In genomic region chr4:106422766-106423165, GRCh38 we compare ENCODE assay signal across 17 cellular contexts. TPM values are rescaled to one million over a fixed set of nuclear protein-coding genes. Genes with fewer than 3 reads are reported as not detected.
DNase-seq lines count a peak whose midpoint lies in the region; ATAC-seq and TF ChIP-seq lines count a peak whose summit lies in the region.
"Had no signal": no experiment of that assay in that cellular context is flagged by ENCODE, and none has a peak within 500 bp of the region (broad histone marks: within the 10 kb centered on the region; RNA-seq: fewer than 3 reads in every experiment).

No MANE protein-coding gene starts in this region.

- no peak overlapping the region for H3K4me2 ChIP-seq in smooth muscle cell

- H3K27ac ChIP-seq in smooth muscle cell (ENCODE audit: low read depth) (no peak overlapping the region), aorta (ENCODE audit: low read depth in 1 of 2, low read length in 2 of 2) (no peak overlapping the region)

- H3K79me2 ChIP-seq in smooth muscle cell (ENCODE audit: low read depth), result no peaks in the 10 kb centered on the region

- H3K36me3 Mint-ChIP-seq in mesothelial cell of epicardium, result no peaks in the 10 kb centered on the region
- H3K36me3 Mint-ChIP-seq: CD14-positive monocyte, IgD-negative memory B cell had no signal

- H3K27me3 Mint-ChIP-seq in mesothelial cell of epicardium (ENCODE audit: low read depth), result no peaks in the 10 kb centered on the region
- H3K27me3 Mint-ChIP-seq: CD8-positive, alpha-beta memory T cell; IgD-negative memory B cell had no signal

- H3F3A ChIP-seq in smooth muscle cell (ENCODE audit: low read depth), result no peaks in the 10 kb centered on the region

- H3K4me1 ChIP-seq in smooth muscle cell (ENCODE audit: low read depth), result no peaks in the 10 kb centered on the region
- no peaks in the 10 kb centered on the region for H3K4me1 ChIP-seq in aorta (ENCODE audit: control insufficient read depth in 1 of 2, insufficient read depth in 2 of 2, low read length in 2 of 2)

- no peak for ATAC-seq in aorta (ENCODE audit: low FRiP score)
- ATAC-seq: GM12878, HCT116 had no signal

- TF ChIP-seq CTCF in AG10803 (conservative IDR thresholded peaks at IDR 0.05; ENCODE audit: low read length) (no peak), mesothelial cell of epicardium (IDR thresholded peaks at IDR 0.05; ENCODE audit: unreplicated experiment) (no peak), smooth muscle cell (IDR thresholded peaks at IDR 0.05; ENCODE audit: borderline replicate concordance, insufficient read depth, poor library complexity, severe bottlenecking) (no peak)

- H3K36me3 ChIP-seq in smooth muscle cell (ENCODE audit: low read depth), result no peaks in the 10 kb centered on the region
- H3K36me3 ChIP-seq in aorta (ENCODE audit: control insufficient read depth in 1 of 2, insufficient read depth in 2 of 2, low read length in 1 of 2), result no peaks in the 10 kb centered on the region

- peak overlapping the region; percentile 73 for H3K27ac Mint-ChIP-seq in mesothelial cell of epicardium
- H3K27ac Mint-ChIP-seq: CD8-positive, alpha-beta memory T cell; IgD-negative memory B cell had no signal

- 96% methylated on average over 1 of the region's 1 CpG for WGBS in smooth muscle cell (ENCODE audit: low lambda C conversion rate)
- 88 to 90% methylated on average over 1 of the region's 1 CpG for WGBS in aorta, 2 donors

- H2AFZ ChIP-seq in smooth muscle cell (ENCODE audit: low read depth), result peak overlapping the region; percentile 25

- H3K27me3 ChIP-seq in smooth muscle cell (ENCODE audit: low read depth) (no peaks in the 10 kb centered on the region), aorta (ENCODE audit: control insufficient read depth in 1 of 2, insufficient read depth in 2 of 2, low read length in 1 of 2) (no peaks in the 10 kb centered on the region)

- H3K9me3 ChIP-seq in smooth muscle cell (replicated peaks; ENCODE audit: low read depth), result no peaks in the 10 kb centered on the region
- no peaks in the 10 kb centered on the region for H3K9me3 ChIP-seq in aorta (ENCODE audit: control insufficient read depth, low read length)

- no peaks in the 10 kb centered on the region for H4K20me1 ChIP-seq in smooth muscle cell (ENCODE audit: low read depth)

- peaks cover 17% of the 10 kb centered on the region for H3K4me1 Mint-ChIP-seq in mesothelial cell of epicardium
- H3K4me1 Mint-ChIP-seq: CD14-positive monocyte; CD8-positive, alpha-beta memory T cell; IgD-negative memory B cell had no signal

- H3K4me3 Mint-ChIP-seq in mesothelial cell of epicardium, result no peak overlapping the region
- H3K4me3 Mint-ChIP-seq: CD14-positive monocyte; CD8-positive, alpha-beta memory T cell; IgD-negative memory B cell had no signal

- H3K9ac ChIP-seq in smooth muscle cell (ENCODE audit: low read depth), result no peak overlapping the region

- peaks cover 4% of the 10 kb centered on the region for H3K9me3 Mint-ChIP-seq in mesothelial cell of epicardium
- H3K9me3 Mint-ChIP-seq: CD8-positive, alpha-beta memory T cell had no signal

- intact Hi-C loops in aorta (cut with DNase I), result no loop called here

- DNase-seq in AG10803 (ENCODE audit: low read depth), result peak; percentile 95
- DNase-seq in LHCN-M2 (ENCODE audit: low read depth), result peak; percentile 38
- DNase-seq in mesothelial cell of epicardium (ENCODE audit: low spot score in 2 of 2, unreplicated experiment in 2 of 2), result no peak
- no peak for DNase-seq in smooth muscle cell (lab: John Stamatoyannopoulos, UW; ENCODE audit: unreplicated experiment)
- DNase-seq in T-helper 9 cell, result no peak
- no peak for DNase-seq in midbrain (lab: John Stamatoyannopoulos, UW)
- no peak for DNase-seq in aorta
- DNase-seq: CD8-positive, alpha-beta memory T cell; DMS53; GF-D8 had no signal

- H3K4me3 ChIP-seq in AG10803 (ENCODE audit: low read length) (no peak overlapping the region), smooth muscle cell (no peak overlapping the region), aorta (ENCODE audit: low read length in 2 of 2) (no peak overlapping the region)
- H3K4me3 ChIP-seq: GM12878 had no signal

RNA-seq across cellular contexts. Expression of gene GIMD1, which starts 54.2 kb away (rescaled TPM):
- total RNA-seq in LHCN-M2 (2014; rRNA removed) (not detected in 2 replicates), mesothelial cell of epicardium (not detected in 3 replicates), smooth muscle cell (not detected in 2 replicates), aorta (not detected)
- polyA plus RNA-seq in LHCN-M2 (2012), result 0.04 TPM
- polyA plus RNA-seq in smooth muscle cell (not detected in 2 replicates), aorta (10 to 100 TPM in 1 of 2 donors, not detected in 1; 11.8 TPM)
- total RNA-seq: A172; CD8-positive, alpha-beta memory T cell; GM12878; HT-29 had no signal
- polyA plus RNA-seq: BJ; CD14-positive monocyte; CD8-positive, alpha-beta memory T cell; IgD-negative memory B cell had no signal

Comparison
In these comparisons a context has a peak if more than half of its experiments do, and no peak if none do; other contexts are left out.
1. DNase-seq: peak in AG10803 (single experiment) and LHCN-M2 (single experiment); none in mesothelial cell of epicardium (0 of 2), smooth muscle cell (single experiment), T-helper 9 cell (single experiment), midbrain (single experiment) and aorta (0 of 2).